ENCODE assay signal across 8 cellular contexts in genomic region chr11:35126000-35126878, GRCh38. TPM values are rescaled to one million over a fixed set of nuclear protein-coding genes. Genes with fewer than 3 reads are reported as not detected.
DNase-seq lines count a peak whose midpoint lies in the region; ATAC-seq and TF ChIP-seq lines count a peak whose summit lies in the region.

No MANE protein-coding gene starts in this region.

- peak overlapping the region; percentile 94 for H2AFZ ChIP-seq in OCI-LY7 (ENCODE audit: low read length)

- POLR2A ChIA-PET in OCI-LY7 (lab: Charles Lee), result interaction anchor here (0.7 to 1.2 kb wide), 3 partner anchors 8 to 36 kb away, joined by 3 to 4 read pairs (median 3); no protein-coding TSS in a partner anchor

- H3K36me3 ChIP-seq in OCI-LY7 (ENCODE audit: insufficient read depth, low read length) (no peaks in the 10 kb centered on the region), WERI-Rb-1 (no peaks in the 10 kb centered on the region)

- H3K4me3 ChIP-seq in OCI-LY7 (ENCODE audit: low read depth, low read length, poor library complexity, severe bottlenecking) (no peak overlapping the region), WERI-Rb-1 (ENCODE audit: low read depth, low read length) (no peak overlapping the region)

- no peaks in the 10 kb centered on the region for H3K9me2 ChIP-seq in OCI-LY7 (ENCODE audit: insufficient read depth, low read length)

- peaks cover 37% of the 10 kb centered on the region for H3K4me1 ChIP-seq in OCI-LY7 (ENCODE audit: insufficient read depth, low read length, poor library complexity, severe bottlenecking)

- H3K4me2 ChIP-seq in OCI-LY7 (ENCODE audit: low read length), result peak overlapping the region; percentile 62

- H4K20me1 ChIP-seq in OCI-LY7 (ENCODE audit: insufficient read depth, low read length), result no peaks in the 10 kb centered on the region

- intact Hi-C loops in OCI-LY7 (cut with micrococcal nuclease; ENCODE audit: unreplicated experiment), result no loop called here

- DNase-seq in OCI-LY7 (ENCODE audit: low spot score) (peak; percentile 37), WERI-Rb-1 (no peak), superior temporal gyrus (ENCODE audit: extremely low spot score) (no peak), pons (ENCODE audit: low spot score) (no peak), NCI-H1048 (lab: John Stamatoyannopoulos, UW) (no peak)
- DNase-seq in stimulated activated CD4-positive, alpha-beta T cell treated with anti-CD3 and anti-CD28 coated beads, Interleukin-12 subunit alpha, Interleukin-12 subunit beta, amount 100 ng/mL, for 48 hours (ENCODE audit: low read depth in 2 of 3, low spot score in 1 of 3), result peak; percentile 37 to 50 (median 41)

- no peaks in the 10 kb centered on the region for H3K79me2 ChIP-seq in OCI-LY7 (ENCODE audit: insufficient read depth, low read depth, low read length)

- TF ChIP-seq CTCF in OCI-LY7 (conservative IDR thresholded peaks at IDR 0.05; ENCODE audit: low read length), result no peak
- no peak for TF ChIP-seq CTCF in WERI-Rb-1 (IDR thresholded peaks at IDR 0.05; ENCODE audit: low read depth, low read length)

- CTCF ChIA-PET in OCI-LY7 (lab: Charles Lee; ENCODE audit: unreplicated experiment), result no interaction called here

- H3K27me3 ChIP-seq in WERI-Rb-1 (ENCODE audit: insufficient read depth, low read depth, severe bottlenecking), result no peaks in the 10 kb centered on the region

- H3K27ac ChIP-seq in OCI-LY7 (ENCODE audit: low read depth, low read length, poor library complexity, severe bottlenecking) (peak overlapping the region; percentile 7), WERI-Rb-1 (no peak overlapping the region)

- BruUV-seq in OCI-LY7 (replicated peaks; lab: Mats Ljungman, UMichigan), result no TSS peak

- H3K9me3 ChIP-seq in OCI-LY7 (ENCODE audit: low read length), result no peaks in the 10 kb centered on the region
- no peaks in the 10 kb centered on the region for H3K9me3 ChIP-seq in WERI-Rb-1 (ENCODE audit: severe bottlenecking)

- ATAC-seq in GM18870 (IDR thresholded peaks at IDR 0.05; ENCODE audit: unreplicated experiment) (peak; percentile 62), HG02571 (IDR thresholded peaks at IDR 0.05; ENCODE audit: unreplicated experiment) (peak; percentile 54)

RNA-seq across cellular contexts. Expression of gene CD44, which starts 12.7 kb away (rescaled TPM):
- not detected in 2 replicates for total RNA-seq in OCI-LY7 (2014; rRNA removed; shearing (Covaris generic))
- total RNA-seq in OCI-LY7 (2022), result 0.07 and 0.55 TPM in 2 replicates

Comparison
In these comparisons a context has a peak if more than half of its experiments do, and no peak if none do; other contexts are left out.
1. DNase-seq: peak in OCI-LY7 (single experiment) and stimulated activated CD4-positive, alpha-beta T cell treated with anti-CD3 and anti-CD28 coated beads, Interleukin-12 subunit alpha, Interleukin-12 subunit beta, amount 100 ng/mL, for 48 hours (3 of 3); none in WERI-Rb-1 (single experiment), superior temporal gyrus (single experiment), pons (single experiment) and NCI-H1048 (single experiment).